In genomic region chr4:184625783-184626596, GRCh38 we compare ENCODE assay signal across 1 cellular context.
TF ChIP-seq lines count a peak whose summit lies in the region.

No MANE protein-coding gene starts in this region.

TF ChIP-seq in GM23338, 12 proteins besides CTCF, POLR2A, EP300 and RAD21:
- TF ChIP-seq NANOG (IDR thresholded peaks at IDR 0.05; ENCODE audit: borderline replicate concordance) = peak; percentile 12; the same call in 1 of the 2 replicates
- TF ChIP-seq CREB1 (CRISPR knock-in tag; IDR thresholded peaks at IDR 0.05; ENCODE audit: low read depth) = peak; percentile 65
